Comparison of ENCODE assay signal across 1 cellular context in genomic region chr16:11909653-11910551, GRCh38.
TF ChIP-seq lines count a peak whose summit lies in the region.

No MANE protein-coding gene starts in this region.

TF ChIP-seq in HepG2, 621 proteins besides CTCF, POLR2A, EP300 and RAD21 (continued from another document):
- TF ChIP-seq ZNF710 (CRISPR knock-in tag; IDR thresholded peaks at IDR 0.05; ENCODE audit: borderline replicate concordance) (no peak), ZSCAN25 (CRISPR knock-in tag; IDR thresholded peaks at IDR 0.05) (no peak), NFE2L1 (CRISPR knock-in tag; IDR thresholded peaks at IDR 0.05; ENCODE audit: borderline replicate concordance) (no peak), BHLHE40 (IDR thresholded peaks at IDR 0.05; ENCODE audit: low read length) (no peak), MAFF (IDR thresholded peaks at IDR 0.05; ENCODE audit: low read depth, low read length) (no peak), MEIS1 (CRISPR knock-in tag; IDR thresholded peaks at IDR 0.05; ENCODE audit: borderline replicate concordance) (no peak), MYNN (CRISPR knock-in tag; IDR thresholded peaks at IDR 0.05; ENCODE audit: low read depth) (no peak), ZNF607 (CRISPR knock-in tag; IDR thresholded peaks at IDR 0.05; ENCODE audit: borderline replicate concordance) (no peak), ZNF331 (CRISPR knock-in tag; IDR thresholded peaks at IDR 0.05) (no peak), ZBTB38 (CRISPR knock-in tag; IDR thresholded peaks at IDR 0.05) (peak; percentile 86), ZNF460 (CRISPR knock-in tag; IDR thresholded peaks at IDR 0.05; ENCODE audit: borderline replicate concordance) (peak; percentile 39; the same call in 1 of the 2 replicates), REL (CRISPR knock-in tag; conservative IDR thresholded peaks at IDR 0.05) (no peak), FOXP4 (CRISPR knock-in tag; IDR thresholded peaks at IDR 0.05) (no peak), PBX3 (CRISPR knock-in tag; IDR thresholded peaks at IDR 0.05; ENCODE audit: borderline replicate concordance) (no peak), ERF (CRISPR knock-in tag; IDR thresholded peaks at IDR 0.05) (no peak), GATAD2A (CRISPR knock-in tag; IDR thresholded peaks at IDR 0.05) (no peak), ZNF678 (CRISPR knock-in tag; IDR thresholded peaks at IDR 0.05) (no peak), KAT8 (CRISPR knock-in tag; IDR thresholded peaks at IDR 0.05) (no peak), CBFB (CRISPR knock-in tag; IDR thresholded peaks at IDR 0.05) (no peak), ZBTB46 (CRISPR knock-in tag; IDR thresholded peaks at IDR 0.05; ENCODE audit: borderline replicate concordance) (no peak), GFI1 (CRISPR knock-in tag; IDR thresholded peaks at IDR 0.05; ENCODE audit: borderline replicate concordance) (0 out of 2 replicates have a peak, but pooled peaks have one; percentile 12), DNMT1 (CRISPR knock-in tag; IDR thresholded peaks at IDR 0.05) (no peak), ZNF558 (CRISPR knock-in tag; IDR thresholded peaks at IDR 0.05; ENCODE audit: borderline replicate concordance) (no peak), ZNF773 (CRISPR knock-in tag; IDR thresholded peaks at IDR 0.05; ENCODE audit: borderline replicate concordance) (0 out of 2 replicates have a peak, but pooled peaks have one; percentile 26), CHD4 (IDR thresholded peaks at IDR 0.05; ENCODE audit: borderline replicate concordance, low read length) (no peak), ZNF609 (CRISPR knock-in tag; IDR thresholded peaks at IDR 0.05; ENCODE audit: borderline replicate concordance) (no peak), ZMYM3 (CRISPR knock-in tag; IDR thresholded peaks at IDR 0.05) (peak; percentile 45; the same call in 1 of the 2 replicates), ZNF10 (CRISPR knock-in tag; IDR thresholded peaks at IDR 0.05; ENCODE audit: borderline replicate concordance, low read depth) (no peak), ZBTB37 (CRISPR knock-in tag; IDR thresholded peaks at IDR 0.05) (no peak), ZFP82 (CRISPR knock-in tag; IDR thresholded peaks at IDR 0.05; ENCODE audit: borderline replicate concordance) (no peak), NR0B2 (CRISPR knock-in tag; IDR thresholded peaks at IDR 0.05) (no peak), ARID4A (CRISPR knock-in tag; IDR thresholded peaks at IDR 0.05; ENCODE audit: borderline replicate concordance) (no peak)
